1 cellular context compared by ENCODE assay signal in the genomic region with DNA sequence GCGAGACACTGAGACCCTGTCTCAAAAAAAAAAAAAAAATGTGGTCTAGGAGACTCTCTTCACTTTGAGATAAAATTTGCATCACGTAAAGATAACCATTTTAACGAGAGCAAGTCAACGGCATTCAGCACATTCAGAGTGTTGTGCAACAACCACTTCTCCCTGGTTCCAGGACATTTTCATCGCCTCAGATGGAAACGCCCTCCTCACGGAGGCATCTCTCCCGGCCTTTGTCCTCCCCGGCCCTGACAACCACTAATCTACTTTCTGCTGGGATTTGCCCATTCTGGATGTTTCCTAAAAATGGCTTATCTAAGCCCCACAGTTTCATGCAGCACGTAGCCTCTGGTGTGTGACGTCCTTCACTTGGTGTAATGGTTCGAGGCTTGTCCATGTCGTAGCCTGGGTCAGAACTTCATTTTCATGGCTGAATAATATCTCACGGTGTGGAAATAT.
TF ChIP-seq lines count a peak whose summit lies in the region.

No MANE protein-coding gene starts in this region.

TF ChIP-seq in K562, 482 proteins besides CTCF, POLR2A, EP300 and RAD21 (continued from another document and continues in another):
- TF ChIP-seq, protein P1, sequence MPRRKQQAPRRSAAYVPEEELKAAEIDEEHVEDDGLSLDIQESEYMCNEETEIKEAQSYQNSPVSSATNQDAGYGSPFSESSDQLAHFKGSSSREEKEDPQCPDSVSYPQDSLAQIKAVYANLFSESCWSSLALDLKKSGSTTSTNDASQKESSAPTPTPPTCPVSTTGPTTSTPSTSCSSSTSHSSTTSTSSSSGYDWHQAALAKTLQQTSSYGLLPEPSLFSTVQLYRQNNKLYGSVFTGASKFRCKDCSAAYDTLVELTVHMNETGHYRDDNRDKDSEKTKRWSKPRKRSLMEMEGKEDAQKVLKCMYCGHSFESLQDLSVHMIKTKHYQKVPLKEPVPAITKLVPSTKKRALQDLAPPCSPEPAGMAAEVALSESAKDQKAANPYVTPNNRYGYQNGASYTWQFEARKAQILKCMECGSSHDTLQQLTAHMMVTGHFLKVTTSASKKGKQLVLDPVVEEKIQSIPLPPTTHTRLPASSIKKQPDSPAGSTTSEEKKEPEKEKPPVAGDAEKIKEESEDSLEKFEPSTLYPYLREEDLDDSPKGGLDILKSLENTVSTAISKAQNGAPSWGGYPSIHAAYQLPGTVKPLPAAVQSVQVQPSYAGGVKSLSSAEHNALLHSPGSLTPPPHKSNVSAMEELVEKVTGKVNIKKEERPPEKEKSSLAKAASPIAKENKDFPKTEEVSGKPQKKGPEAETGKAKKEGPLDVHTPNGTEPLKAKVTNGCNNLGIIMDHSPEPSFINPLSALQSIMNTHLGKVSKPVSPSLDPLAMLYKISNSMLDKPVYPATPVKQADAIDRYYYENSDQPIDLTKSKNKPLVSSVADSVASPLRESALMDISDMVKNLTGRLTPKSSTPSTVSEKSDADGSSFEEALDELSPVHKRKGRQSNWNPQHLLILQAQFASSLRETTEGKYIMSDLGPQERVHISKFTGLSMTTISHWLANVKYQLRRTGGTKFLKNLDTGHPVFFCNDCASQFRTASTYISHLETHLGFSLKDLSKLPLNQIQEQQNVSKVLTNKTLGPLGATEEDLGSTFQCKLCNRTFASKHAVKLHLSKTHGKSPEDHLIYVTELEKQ (CRISPR knock-in tag; IDR thresholded peaks at IDR 0.05), result no peak
- TF ChIP-seq OTX1 (CRISPR knock-in tag; IDR thresholded peaks at IDR 0.05) (no peak), SP2 (IDR thresholded peaks at IDR 0.05; ENCODE audit: extremely low read depth, low read depth, low read length, poor library complexity, severe bottlenecking) (no peak), RCOR1 (IDR thresholded peaks at IDR 0.05; ENCODE audit: borderline replicate concordance in 1 of 2, low read depth in 2 of 2, low read length in 2 of 2) (peak in 1 of 2 experiments; percentile 88; a peak in 2 of 4 replicates), RBM39 (optimal IDR thresholded peaks at IDR 0.05; ENCODE audit: low read depth, low read length) (no peak), ZNF766 (CRISPR knock-in tag; conservative IDR thresholded peaks at IDR 0.05) (no peak), ZNF699 (CRISPR knock-in tag; IDR thresholded peaks at IDR 0.05; ENCODE audit: insufficient replicate concordance) (no peak), ZNF24 (IDR thresholded peaks at IDR 0.05) (no peak), ZNF41 (CRISPR knock-in tag; conservative IDR thresholded peaks at IDR 0.05) (no peak), FOXM1 (IDR thresholded peaks at IDR 0.05; ENCODE audit: low read depth) (peak; percentile 28; the same call in 1 of the 2 replicates), FOXM1 (CRISPR knock-in tag; IDR thresholded peaks at IDR 0.05; ENCODE audit: low read depth) (no peak), PTBP1 (IDR thresholded peaks at IDR 0.05; ENCODE audit: low read depth, low read length) (no peak), MCM5 (IDR thresholded peaks at IDR 0.05; ENCODE audit: low read depth) (no peak), CREB1 (IDR thresholded peaks at IDR 0.05) (peak; percentile 79), CREB1 (CRISPR knock-in tag; IDR thresholded peaks at IDR 0.05) (peak; percentile 60; the same call in 1 of the 2 replicates), MYBL2 (IDR thresholded peaks at IDR 0.05; ENCODE audit: low read depth) (no peak), MYBL2 (CRISPR knock-in tag; IDR thresholded peaks at IDR 0.05; ENCODE audit: borderline replicate concordance) (no peak), CCAR2 (IDR thresholded peaks at IDR 0.05; ENCODE audit: low read depth, low read length) (no peak), CREBBP (IDR thresholded peaks at IDR 0.05; ENCODE audit: low read depth, low read length) (no peak), JUND (IDR thresholded peaks at IDR 0.05; ENCODE audit: borderline replicate concordance, low read depth, low read length) (peak; percentile 37; the same call in 1 of the 2 replicates), JUND (tag; IDR thresholded peaks at IDR 0.05; ENCODE audit: borderline replicate concordance, low read depth, low read length) (peak; percentile 74; the same call in 1 of the 3 replicates), EHMT2 (IDR thresholded peaks at IDR 0.05) (no peak), BCL6 (CRISPR knock-in tag; IDR thresholded peaks at IDR 0.05) (no peak), SOX6 (IDR thresholded peaks at IDR 0.05) (peak; percentile 68), PHF21A (IDR thresholded peaks at IDR 0.05; ENCODE audit: borderline replicate concordance, low read depth) (no peak)
- TF ChIP-seq, protein P2, sequence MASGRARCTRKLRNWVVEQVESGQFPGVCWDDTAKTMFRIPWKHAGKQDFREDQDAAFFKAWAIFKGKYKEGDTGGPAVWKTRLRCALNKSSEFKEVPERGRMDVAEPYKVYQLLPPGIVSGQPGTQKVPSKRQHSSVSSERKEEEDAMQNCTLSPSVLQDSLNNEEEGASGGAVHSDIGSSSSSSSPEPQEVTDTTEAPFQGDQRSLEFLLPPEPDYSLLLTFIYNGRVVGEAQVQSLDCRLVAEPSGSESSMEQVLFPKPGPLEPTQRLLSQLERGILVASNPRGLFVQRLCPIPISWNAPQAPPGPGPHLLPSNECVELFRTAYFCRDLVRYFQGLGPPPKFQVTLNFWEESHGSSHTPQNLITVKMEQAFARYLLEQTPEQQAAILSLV (tag; IDR thresholded peaks at IDR 0.05), result peak; percentile 85
- TF ChIP-seq, protein P3, sequence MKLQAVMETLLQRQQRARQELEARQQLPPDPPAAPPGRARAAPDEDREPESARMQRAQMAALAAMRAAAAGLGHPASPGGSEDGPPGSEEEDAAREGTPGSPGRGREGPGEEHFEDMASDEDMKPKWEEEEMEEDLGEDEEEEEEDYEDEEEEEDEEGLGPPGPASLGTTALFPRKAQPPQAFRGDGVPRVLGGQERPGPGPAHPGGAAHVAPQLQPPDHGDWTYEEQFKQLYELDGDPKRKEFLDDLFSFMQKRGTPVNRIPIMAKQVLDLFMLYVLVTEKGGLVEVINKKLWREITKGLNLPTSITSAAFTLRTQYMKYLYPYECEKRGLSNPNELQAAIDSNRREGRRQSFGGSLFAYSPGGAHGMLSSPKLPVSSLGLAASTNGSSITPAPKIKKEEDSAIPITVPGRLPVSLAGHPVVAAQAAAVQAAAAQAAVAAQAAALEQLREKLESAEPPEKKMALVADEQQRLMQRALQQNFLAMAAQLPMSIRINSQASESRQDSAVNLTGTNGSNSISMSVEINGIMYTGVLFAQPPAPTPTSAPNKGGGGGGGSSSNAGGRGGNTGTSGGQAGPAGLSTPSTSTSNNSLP (IDR thresholded peaks at IDR 0.05; ENCODE audit: borderline replicate concordance, low read depth, low read length), result no peak
- TF ChIP-seq, protein P4, sequence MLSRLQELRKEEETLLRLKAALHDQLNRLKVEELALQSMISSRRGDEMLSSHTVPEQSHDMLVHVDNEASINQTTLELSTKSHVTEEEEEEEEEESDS (CRISPR knock-in tag; IDR thresholded peaks at IDR 0.05), result no peak
- TF ChIP-seq, protein P5, sequence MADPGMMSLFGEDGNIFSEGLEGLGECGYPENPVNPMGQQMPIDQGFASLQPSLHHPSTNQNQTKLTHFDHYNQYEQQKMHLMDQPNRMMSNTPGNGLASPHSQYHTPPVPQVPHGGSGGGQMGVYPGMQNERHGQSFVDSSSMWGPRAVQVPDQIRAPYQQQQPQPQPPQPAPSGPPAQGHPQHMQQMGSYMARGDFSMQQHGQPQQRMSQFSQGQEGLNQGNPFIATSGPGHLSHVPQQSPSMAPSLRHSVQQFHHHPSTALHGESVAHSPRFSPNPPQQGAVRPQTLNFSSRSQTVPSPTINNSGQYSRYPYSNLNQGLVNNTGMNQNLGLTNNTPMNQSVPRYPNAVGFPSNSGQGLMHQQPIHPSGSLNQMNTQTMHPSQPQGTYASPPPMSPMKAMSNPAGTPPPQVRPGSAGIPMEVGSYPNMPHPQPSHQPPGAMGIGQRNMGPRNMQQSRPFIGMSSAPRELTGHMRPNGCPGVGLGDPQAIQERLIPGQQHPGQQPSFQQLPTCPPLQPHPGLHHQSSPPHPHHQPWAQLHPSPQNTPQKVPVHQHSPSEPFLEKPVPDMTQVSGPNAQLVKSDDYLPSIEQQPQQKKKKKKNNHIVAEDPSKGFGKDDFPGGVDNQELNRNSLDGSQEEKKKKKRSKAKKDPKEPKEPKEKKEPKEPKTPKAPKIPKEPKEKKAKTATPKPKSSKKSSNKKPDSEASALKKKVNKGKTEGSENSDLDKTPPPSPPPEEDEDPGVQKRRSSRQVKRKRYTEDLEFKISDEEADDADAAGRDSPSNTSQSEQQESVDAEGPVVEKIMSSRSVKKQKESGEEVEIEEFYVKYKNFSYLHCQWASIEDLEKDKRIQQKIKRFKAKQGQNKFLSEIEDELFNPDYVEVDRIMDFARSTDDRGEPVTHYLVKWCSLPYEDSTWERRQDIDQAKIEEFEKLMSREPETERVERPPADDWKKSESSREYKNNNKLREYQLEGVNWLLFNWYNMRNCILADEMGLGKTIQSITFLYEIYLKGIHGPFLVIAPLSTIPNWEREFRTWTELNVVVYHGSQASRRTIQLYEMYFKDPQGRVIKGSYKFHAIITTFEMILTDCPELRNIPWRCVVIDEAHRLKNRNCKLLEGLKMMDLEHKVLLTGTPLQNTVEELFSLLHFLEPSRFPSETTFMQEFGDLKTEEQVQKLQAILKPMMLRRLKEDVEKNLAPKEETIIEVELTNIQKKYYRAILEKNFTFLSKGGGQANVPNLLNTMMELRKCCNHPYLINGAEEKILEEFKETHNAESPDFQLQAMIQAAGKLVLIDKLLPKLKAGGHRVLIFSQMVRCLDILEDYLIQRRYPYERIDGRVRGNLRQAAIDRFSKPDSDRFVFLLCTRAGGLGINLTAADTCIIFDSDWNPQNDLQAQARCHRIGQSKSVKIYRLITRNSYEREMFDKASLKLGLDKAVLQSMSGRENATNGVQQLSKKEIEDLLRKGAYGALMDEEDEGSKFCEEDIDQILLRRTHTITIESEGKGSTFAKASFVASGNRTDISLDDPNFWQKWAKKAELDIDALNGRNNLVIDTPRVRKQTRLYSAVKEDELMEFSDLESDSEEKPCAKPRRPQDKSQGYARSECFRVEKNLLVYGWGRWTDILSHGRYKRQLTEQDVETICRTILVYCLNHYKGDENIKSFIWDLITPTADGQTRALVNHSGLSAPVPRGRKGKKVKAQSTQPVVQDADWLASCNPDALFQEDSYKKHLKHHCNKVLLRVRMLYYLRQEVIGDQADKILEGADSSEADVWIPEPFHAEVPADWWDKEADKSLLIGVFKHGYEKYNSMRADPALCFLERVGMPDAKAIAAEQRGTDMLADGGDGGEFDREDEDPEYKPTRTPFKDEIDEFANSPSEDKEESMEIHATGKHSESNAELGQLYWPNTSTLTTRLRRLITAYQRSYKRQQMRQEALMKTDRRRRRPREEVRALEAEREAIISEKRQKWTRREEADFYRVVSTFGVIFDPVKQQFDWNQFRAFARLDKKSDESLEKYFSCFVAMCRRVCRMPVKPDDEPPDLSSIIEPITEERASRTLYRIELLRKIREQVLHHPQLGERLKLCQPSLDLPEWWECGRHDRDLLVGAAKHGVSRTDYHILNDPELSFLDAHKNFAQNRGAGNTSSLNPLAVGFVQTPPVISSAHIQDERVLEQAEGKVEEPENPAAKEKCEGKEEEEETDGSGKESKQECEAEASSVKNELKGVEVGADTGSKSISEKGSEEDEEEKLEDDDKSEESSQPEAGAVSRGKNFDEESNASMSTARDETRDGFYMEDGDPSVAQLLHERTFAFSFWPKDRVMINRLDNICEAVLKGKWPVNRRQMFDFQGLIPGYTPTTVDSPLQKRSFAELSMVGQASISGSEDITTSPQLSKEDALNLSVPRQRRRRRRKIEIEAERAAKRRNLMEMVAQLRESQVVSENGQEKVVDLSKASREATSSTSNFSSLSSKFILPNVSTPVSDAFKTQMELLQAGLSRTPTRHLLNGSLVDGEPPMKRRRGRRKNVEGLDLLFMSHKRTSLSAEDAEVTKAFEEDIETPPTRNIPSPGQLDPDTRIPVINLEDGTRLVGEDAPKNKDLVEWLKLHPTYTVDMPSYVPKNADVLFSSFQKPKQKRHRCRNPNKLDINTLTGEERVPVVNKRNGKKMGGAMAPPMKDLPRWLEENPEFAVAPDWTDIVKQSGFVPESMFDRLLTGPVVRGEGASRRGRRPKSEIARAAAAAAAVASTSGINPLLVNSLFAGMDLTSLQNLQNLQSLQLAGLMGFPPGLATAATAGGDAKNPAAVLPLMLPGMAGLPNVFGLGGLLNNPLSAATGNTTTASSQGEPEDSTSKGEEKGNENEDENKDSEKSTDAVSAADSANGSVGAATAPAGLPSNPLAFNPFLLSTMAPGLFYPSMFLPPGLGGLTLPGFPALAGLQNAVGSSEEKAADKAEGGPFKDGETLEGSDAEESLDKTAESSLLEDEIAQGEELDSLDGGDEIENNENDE (IDR thresholded peaks at IDR 0.05; ENCODE audit: low read depth, low read length), result no peak
- TF ChIP-seq, protein P6, sequence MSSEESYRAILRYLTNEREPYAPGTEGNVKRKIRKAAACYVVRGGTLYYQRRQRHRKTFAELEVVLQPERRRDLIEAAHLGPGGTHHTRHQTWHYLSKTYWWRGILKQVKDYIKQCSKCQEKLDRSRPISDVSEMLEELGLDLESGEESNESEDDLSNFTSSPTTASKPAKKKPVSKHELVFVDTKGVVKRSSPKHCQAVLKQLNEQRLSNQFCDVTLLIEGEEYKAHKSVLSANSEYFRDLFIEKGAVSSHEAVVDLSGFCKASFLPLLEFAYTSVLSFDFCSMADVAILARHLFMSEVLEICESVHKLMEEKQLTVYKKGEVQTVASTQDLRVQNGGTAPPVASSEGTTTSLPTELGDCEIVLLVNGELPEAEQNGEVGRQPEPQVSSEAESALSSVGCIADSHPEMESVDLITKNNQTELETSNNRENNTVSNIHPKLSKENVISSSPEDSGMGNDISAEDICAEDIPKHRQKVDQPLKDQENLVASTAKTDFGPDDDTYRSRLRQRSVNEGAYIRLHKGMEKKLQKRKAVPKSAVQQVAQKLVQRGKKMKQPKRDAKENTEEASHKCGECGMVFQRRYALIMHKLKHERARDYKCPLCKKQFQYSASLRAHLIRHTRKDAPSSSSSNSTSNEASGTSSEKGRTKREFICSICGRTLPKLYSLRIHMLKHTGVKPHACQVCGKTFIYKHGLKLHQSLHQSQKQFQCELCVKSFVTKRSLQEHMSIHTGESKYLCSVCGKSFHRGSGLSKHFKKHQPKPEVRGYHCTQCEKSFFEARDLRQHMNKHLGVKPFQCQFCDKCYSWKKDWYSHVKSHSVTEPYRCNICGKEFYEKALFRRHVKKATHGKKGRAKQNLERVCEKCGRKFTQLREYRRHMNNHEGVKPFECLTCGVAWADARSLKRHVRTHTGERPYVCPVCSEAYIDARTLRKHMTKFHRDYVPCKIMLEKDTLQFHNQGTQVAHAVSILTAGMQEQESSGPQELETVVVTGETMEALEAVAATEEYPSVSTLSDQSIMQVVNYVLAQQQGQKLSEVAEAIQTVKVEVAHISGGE (CRISPR knock-in tag; IDR thresholded peaks at IDR 0.05), result peak in 1 of 3 experiments; percentile 46; a peak in 1 of 6 replicates
- TF ChIP-seq, protein P7, sequence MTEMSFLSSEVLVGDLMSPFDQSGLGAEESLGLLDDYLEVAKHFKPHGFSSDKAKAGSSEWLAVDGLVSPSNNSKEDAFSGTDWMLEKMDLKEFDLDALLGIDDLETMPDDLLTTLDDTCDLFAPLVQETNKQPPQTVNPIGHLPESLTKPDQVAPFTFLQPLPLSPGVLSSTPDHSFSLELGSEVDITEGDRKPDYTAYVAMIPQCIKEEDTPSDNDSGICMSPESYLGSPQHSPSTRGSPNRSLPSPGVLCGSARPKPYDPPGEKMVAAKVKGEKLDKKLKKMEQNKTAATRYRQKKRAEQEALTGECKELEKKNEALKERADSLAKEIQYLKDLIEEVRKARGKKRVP (CRISPR knock-in tag; IDR thresholded peaks at IDR 0.05), result no peak
- TF ChIP-seq, protein P8, sequence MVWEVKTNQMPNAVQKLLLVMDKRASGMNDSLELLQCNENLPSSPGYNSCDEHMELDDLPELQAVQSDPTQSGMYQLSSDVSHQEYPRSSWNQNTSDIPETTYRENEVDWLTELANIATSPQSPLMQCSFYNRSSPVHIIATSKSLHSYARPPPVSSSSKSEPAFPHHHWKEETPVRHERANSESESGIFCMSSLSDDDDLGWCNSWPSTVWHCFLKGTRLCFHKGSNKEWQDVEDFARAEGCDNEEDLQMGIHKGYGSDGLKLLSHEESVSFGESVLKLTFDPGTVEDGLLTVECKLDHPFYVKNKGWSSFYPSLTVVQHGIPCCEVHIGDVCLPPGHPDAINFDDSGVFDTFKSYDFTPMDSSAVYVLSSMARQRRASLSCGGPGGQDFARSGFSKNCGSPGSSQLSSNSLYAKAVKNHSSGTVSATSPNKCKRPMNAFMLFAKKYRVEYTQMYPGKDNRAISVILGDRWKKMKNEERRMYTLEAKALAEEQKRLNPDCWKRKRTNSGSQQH (CRISPR knock-in tag; IDR thresholded peaks at IDR 0.05), result no peak
